Comparison of ENCODE assay signal across 20 cellular contexts in genomic region chr11:95219599-95219998, GRCh38.
"Had no signal": no experiment of that assay in that cellular context is flagged by ENCODE, and none has a peak within 500 bp of the region (broad histone marks: within the 10 kb centered on the region; RNA-seq: fewer than 3 reads in every experiment).

No MANE protein-coding gene starts in this region.

- H3K27ac ChIP-seq: SJSA1, SK-N-MC had no signal

- DNase-seq: Kasumi-1, KG1, MM.1S, NCI-H1092 treated with DMSO at 0.1 percent for 48 hours, NCI-H1436, NCI-H187, NCI-H2029, NCI-H2081 treated with DMSO at 0.1 percent for 48 hours, NCI-H2171, NCI-H226, NCI-H446, NCI-H510A, NCI-H524 treated with DMSO at 0.1 percent for 48 hours, NCI-H69, NCI-H774, Right ventricle myocardium superior, RPMI8226, SIG-M5 had no signal

- H3K9me3 ChIP-seq: SJSA1 had no signal

- H3K27me3 ChIP-seq: SJSA1 had no signal

- H3K4me3 ChIP-seq: SJSA1, SK-N-MC had no signal

- H3K4me1 ChIP-seq: SJSA1 had no signal

- H3K36me3 ChIP-seq: SJSA1 had no signal
